Comparison of ENCODE assay signal across 10 cellular contexts in genomic region chr1:88126467-88126866, GRCh38.
"Had no signal": no experiment of that assay in that cellular context is flagged by ENCODE, and none has a peak within 500 bp of the region (broad histone marks: within the 10 kb centered on the region; RNA-seq: fewer than 3 reads in every experiment).

No MANE protein-coding gene starts in this region.

- H3K9me3 ChIP-seq: HAP-1 had no signal

- H2AFZ ChIP-seq: GM23248 had no signal

- H3K27ac ChIP-seq: GM23248, HL-60, KMS-11 had no signal

- H3K4me1 ChIP-seq: HAP-1 had no signal

- H3K36me3 ChIP-seq: HAP-1 had no signal

- H3K27ac Mint-ChIP-seq: HFFc6 had no signal

- H3K4me3 Mint-ChIP-seq: HFFc6 had no signal

- H3K9ac ChIP-seq: GM23248, KMS-11 had no signal

- DNase-seq: GM23248, GOT3, H7, HFFc6, IMR-90, KBM-7 had no signal

- ATAC-seq: HCT116 had no signal

- H3K4me3 ChIP-seq: GM23248, HAP-1 had no signal

- H3K4me2 ChIP-seq: KMS-11 had no signal
